In genomic region chr21:43703068-43703880, GRCh38 we compare ENCODE assay signal across 8 cellular contexts. TPM values are rescaled to one million over a fixed set of nuclear protein-coding genes. Genes with fewer than 3 reads are reported as not detected.
DNase-seq lines count a peak whose midpoint lies in the region; ATAC-seq and TF ChIP-seq lines count a peak whose summit lies in the region.

No MANE protein-coding gene starts in this region.

- no peaks in the 10 kb centered on the region for H3K27me3 Mint-ChIP-seq in CD4-positive, alpha-beta T cell
- no peaks in the 10 kb centered on the region for H3K27me3 Mint-ChIP-seq in natural killer cell treated with Interleukin-12 subunit alpha and Interleukin-12 subunit beta and Interleukin-15 and Interleukin-18, amount 100 ng/mL, for 72 hours

- intact Hi-C loops in CD4-positive, alpha-beta T cell (cut with DNase I, micrococcal nuclease), result no loop called here
- intact Hi-C loops in vagina (cut with DNase I), result no loop called here

- H3K9me3 Mint-ChIP-seq in CD4-positive, alpha-beta T cell, result no peaks in the 10 kb centered on the region
- H3K9me3 Mint-ChIP-seq in natural killer cell treated with Interleukin-12 subunit alpha and Interleukin-12 subunit beta and Interleukin-15 and Interleukin-18, amount 100 ng/mL, for 72 hours, result no peaks in the 10 kb centered on the region

- POLR2A ChIA-PET in CD4-positive, alpha-beta T cell (lab: Charles Lee), result interaction anchor here (2.0 kb wide), 1 partner anchor 25 kb away, joined by 4 read pairs; no protein-coding TSS in a partner anchor

- no peak for TF ChIP-seq POLR2A in vagina (IDR thresholded peaks at IDR 0.05)

- no peaks in the 10 kb centered on the region for H3K36me3 ChIP-seq in endocrine pancreas (ENCODE audit: control insufficient read depth, insufficient read depth, low read length)
- no peaks in the 10 kb centered on the region for H3K36me3 ChIP-seq in vagina

- H3K27me3 ChIP-seq in CD4-positive, alpha-beta T cell (ENCODE audit: control insufficient read depth, insufficient read depth, low read length), result no peaks in the 10 kb centered on the region
- no peaks in the 10 kb centered on the region for H3K27me3 ChIP-seq in endocrine pancreas (ENCODE audit: control insufficient read depth, insufficient read depth, low read length)
- H3K27me3 ChIP-seq in vagina, result no peaks in the 10 kb centered on the region

- H3K4me1 ChIP-seq in endocrine pancreas (ENCODE audit: control insufficient read depth, insufficient read depth, low read length) (no peaks in the 10 kb centered on the region), vagina (no peaks in the 10 kb centered on the region)

- H3K36me3 Mint-ChIP-seq in CD4-positive, alpha-beta T cell (ENCODE audit: low read depth), result no peaks in the 10 kb centered on the region
- no peaks in the 10 kb centered on the region for H3K36me3 Mint-ChIP-seq in natural killer cell treated with Interleukin-12 subunit alpha and Interleukin-12 subunit beta and Interleukin-15 and Interleukin-18, amount 100 ng/mL, for 72 hours

- CTCF ChIA-PET in CD4-positive, alpha-beta T cell (lab: Charles Lee), result interaction anchor here (1.4 kb wide), 1 partner anchor 86 kb away, joined by 4 read pairs; the partner anchor contains the start of gene RRP1

- no peak for TF ChIP-seq CTCF in CD4-positive, alpha-beta T cell (IDR thresholded peaks at IDR 0.05)
- no peak for TF ChIP-seq CTCF in vagina (IDR thresholded peaks at IDR 0.05)

- ATAC-seq in CD4-positive, alpha-beta T cell (ENCODE audit: poor library complexity), result peak; percentile 73
- ATAC-seq in natural killer cell treated with Interleukin-12 subunit alpha and Interleukin-12 subunit beta and Interleukin-15 and Interleukin-18, amount 100 ng/mL, for 72 hours, result peak in 1 of 2 donors; percentile 39
- ATAC-seq in HG02588 (IDR thresholded peaks at IDR 0.05; ENCODE audit: unreplicated experiment) (no peak), GM19351 (IDR thresholded peaks at IDR 0.05; ENCODE audit: unreplicated experiment) (no peak)

- H3K4me3 ChIP-seq in endocrine pancreas (ENCODE audit: control insufficient read depth, insufficient read depth, low read length) (peak overlapping the region; percentile 38), vagina (no peak overlapping the region)

- DNase-seq in CD4-positive, alpha-beta T cell, result peak in 3 of 10 experiments; percentile 12 to 24 (median 21)
- DNase-seq in NOMO-1 (lab: John Stamatoyannopoulos, UW; ENCODE audit: unreplicated experiment in 2 of 2) (peak; percentile 62 to 70), KG1 (lab: John Stamatoyannopoulos, UW) (no peak), vagina (ENCODE audit: extremely low spot score in 2 of 2) (no peak)
- no peak for DNase-seq in natural killer cell treated with Interleukin-12 subunit alpha and Interleukin-12 subunit beta and Interleukin-15 and Interleukin-18, amount 100 ng/mL, for 72 hours (ENCODE audit: low spot score)

- no peaks in the 10 kb centered on the region for H3K9me3 ChIP-seq in CD4-positive, alpha-beta T cell (ENCODE audit: control insufficient read depth, low read length)
- H3K9me3 ChIP-seq in endocrine pancreas (ENCODE audit: control insufficient read depth, low read length) (no peaks in the 10 kb centered on the region), vagina (no peaks in the 10 kb centered on the region)

- H3K27ac ChIP-seq in CD4-positive, alpha-beta T cell (ENCODE audit: low read depth, low read length), result no peak overlapping the region
- no peak overlapping the region for H3K27ac ChIP-seq in vagina

- no peak overlapping the region for H3K9ac ChIP-seq in endocrine pancreas (ENCODE audit: control insufficient read depth, insufficient read depth, low read length)

- H3K27ac Mint-ChIP-seq in CD4-positive, alpha-beta T cell, result no peak overlapping the region
- H3K27ac Mint-ChIP-seq in natural killer cell treated with Interleukin-12 subunit alpha and Interleukin-12 subunit beta and Interleukin-15 and Interleukin-18, amount 100 ng/mL, for 72 hours, result no peak overlapping the region

- H3K4me3 Mint-ChIP-seq in CD4-positive, alpha-beta T cell, result peak overlapping the region; percentile 72
- H3K4me3 Mint-ChIP-seq in natural killer cell treated with Interleukin-12 subunit alpha and Interleukin-12 subunit beta and Interleukin-15 and Interleukin-18, amount 100 ng/mL, for 72 hours, result peak overlapping the region; percentile 36

- peaks cover 5% of the 10 kb centered on the region for H3K4me1 Mint-ChIP-seq in CD4-positive, alpha-beta T cell (ENCODE audit: low read depth)
- H3K4me1 Mint-ChIP-seq in natural killer cell treated with Interleukin-12 subunit alpha and Interleukin-12 subunit beta and Interleukin-15 and Interleukin-18, amount 100 ng/mL, for 72 hours (ENCODE audit: low read depth in 2 of 2), result peaks cover 9 to 10% of the 10 kb centered on the region in 2 donors

RNA-seq across cellular contexts. Expression of gene PDXK, which starts 15.7 kb away (rescaled TPM):
- 10 to 100 TPM; 74.8 to 77.0 TPM for total RNA-seq in CD4-positive, alpha-beta T cell
- 100 to 1,000 TPM in 1 of 2 donors, 10 to 100 TPM in 1; 98.1 to 136 TPM for total RNA-seq in natural killer cell treated with Interleukin-12 subunit alpha and Interleukin-12 subunit beta and Interleukin-15 and Interleukin-18, amount 100 ng/mL, for 72 hours
- 58.7 TPM for total RNA-seq in vagina

RNA-seq across cellular contexts. Expression of gene RRP1B, which starts 43.9 kb away (rescaled TPM):
- total RNA-seq in CD4-positive, alpha-beta T cell, result 10 to 100 TPM; 18.6 to 19.2 TPM
- total RNA-seq in natural killer cell treated with Interleukin-12 subunit alpha and Interleukin-12 subunit beta and Interleukin-15 and Interleukin-18, amount 100 ng/mL, for 72 hours, result 10 to 100 TPM; 38.3 to 81.8 TPM
- total RNA-seq in vagina, result 18.9 TPM

RNA-seq across cellular contexts. Expression of gene HSF2BP, which starts 44.0 kb away (rescaled TPM):
- under 1 TPM; 0.59 to 0.93 TPM for total RNA-seq in CD4-positive, alpha-beta T cell
- 1 to 10 TPM in 1 of 2 donors, under 1 TPM in 1; 0.29 to 1.2 TPM for total RNA-seq in natural killer cell treated with Interleukin-12 subunit alpha and Interleukin-12 subunit beta and Interleukin-15 and Interleukin-18, amount 100 ng/mL, for 72 hours
- total RNA-seq in vagina, result 2.7 TPM

Comparison
In these comparisons a context has a peak if more than half of its experiments do, and no peak if none do; other contexts are left out.
1. DNase-seq: peak in NOMO-1 (2 of 2); none in natural killer cell treated with Interleukin-12 subunit alpha and Interleukin-12 subunit beta and Interleukin-15 and Interleukin-18, amount 100 ng/mL, for 72 hours (single experiment), KG1 (single experiment) and vagina (0 of 2).